Comparison of ENCODE assay signal across 23 cellular contexts in the genomic region with DNA sequence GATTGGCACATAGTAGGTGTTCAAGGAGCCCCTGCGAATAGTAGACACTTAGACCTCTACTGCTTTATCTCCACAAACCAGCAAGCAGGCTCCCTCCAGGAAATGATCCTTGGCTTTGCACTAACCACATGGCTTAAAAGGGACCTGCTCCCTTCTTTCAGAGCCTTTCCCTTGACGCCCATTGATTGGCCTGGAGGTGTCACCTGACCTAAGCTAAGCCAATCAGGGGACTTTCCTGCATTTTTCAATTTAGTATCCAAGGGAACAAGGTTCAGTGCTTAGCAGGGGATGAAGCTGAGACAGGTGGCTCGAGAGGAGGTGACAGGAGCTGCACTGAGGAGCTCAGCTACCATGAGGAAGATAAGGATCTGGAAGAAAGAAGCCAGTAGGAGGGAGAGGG. TPM values are rescaled to one million over a fixed set of nuclear protein-coding genes. Genes with fewer than 3 reads are reported as not detected.
DNase-seq lines count a peak whose midpoint lies in the region; ATAC-seq and TF ChIP-seq lines count a peak whose summit lies in the region.
"Had no signal": no experiment of that assay in that cellular context is flagged by ENCODE, and none has a peak within 500 bp of the region (broad histone marks: within the 10 kb centered on the region; RNA-seq: fewer than 3 reads in every experiment).

No MANE protein-coding gene starts in this region.

- H3K4me3 Mint-ChIP-seq in activated naive CD4-positive, alpha-beta T cell treated with anti-CD3 and anti-CD28 coated beads for 36 hours = no peak overlapping the region
- no peak overlapping the region for H3K4me3 Mint-ChIP-seq in nephron progenitor cell
- H3K4me3 Mint-ChIP-seq: stimulated activated naive CD8-positive, alpha-beta T cell treated with anti-CD3 and anti-CD28 coated beads, Interleukin-15, Interleukin-2, amounts not matched to agents 100 ng/mL and 50 ng/mL, for 24 hours had no signal

- no peaks in the 10 kb centered on the region for H3K9me3 Mint-ChIP-seq in activated naive CD4-positive, alpha-beta T cell treated with anti-CD3 and anti-CD28 coated beads for 36 hours
- peaks cover 8% of the 10 kb centered on the region for H3K9me3 Mint-ChIP-seq in nephron progenitor cell

- H3K27ac Mint-ChIP-seq in activated naive CD4-positive, alpha-beta T cell treated with anti-CD3 and anti-CD28 coated beads for 36 hours = peak overlapping the region; percentile 10
- H3K27ac Mint-ChIP-seq in nephron progenitor cell = no peak overlapping the region
- H3K27ac Mint-ChIP-seq: progenitor cell of endocrine pancreas; stimulated activated naive CD8-positive, alpha-beta T cell treated with anti-CD3 and anti-CD28 coated beads, Interleukin-15, Interleukin-2, amounts not matched to agents 100 ng/mL and 50 ng/mL, for 24 hours had no signal

- no peaks in the 10 kb centered on the region for H3K36me3 ChIP-seq in upper lobe of right lung
- H3K36me3 ChIP-seq: left ventricle myocardium inferior, tibial nerve had no signal

- intact Hi-C loops in activated naive CD4-positive, alpha-beta T cell treated with anti-CD3 and anti-CD28 coated beads for 36 hours (cut with micrococcal nuclease) = no loop called here
- intact Hi-C loops in upper lobe of right lung (cut with DNase I) = no loop called here

- no peaks in the 10 kb centered on the region for H3K36me3 Mint-ChIP-seq in activated naive CD4-positive, alpha-beta T cell treated with anti-CD3 and anti-CD28 coated beads for 36 hours (ENCODE audit: low read depth)
- no peaks in the 10 kb centered on the region for H3K36me3 Mint-ChIP-seq in nephron progenitor cell (ENCODE audit: low read depth)

- H3K27ac ChIP-seq in upper lobe of right lung = no peak overlapping the region
- H3K27ac ChIP-seq: left ventricle myocardium inferior, tibial nerve had no signal

- H3K4me1 ChIP-seq in upper lobe of right lung = no peaks in the 10 kb centered on the region
- H3K4me1 ChIP-seq: left ventricle myocardium inferior, tibial nerve had no signal

- TF ChIP-seq CTCF in upper lobe of right lung (IDR thresholded peaks at IDR 0.05) (no peak), nephron progenitor cell (IDR thresholded peaks at IDR 0.05) (no peak)

- CTCF ChIA-PET in activated naive CD4-positive, alpha-beta T cell treated with anti-CD3 and anti-CD28 coated beads for 36 hours (lab: Charles Lee) = no interaction called here

- H3K4me3 ChIP-seq in Jurkat, Clone E6-1 (ENCODE audit: low read length) = no peak overlapping the region
- H3K4me3 ChIP-seq in upper lobe of right lung = no peak overlapping the region
- H3K4me3 ChIP-seq: left ventricle myocardium inferior, tibial nerve had no signal

- ATAC-seq in upper lobe of right lung = peak; percentile 27
- ATAC-seq: Right ventricle myocardium inferior had no signal

- H3K4me1 Mint-ChIP-seq in activated naive CD4-positive, alpha-beta T cell treated with anti-CD3 and anti-CD28 coated beads for 36 hours (ENCODE audit: low read depth) = no peaks in the 10 kb centered on the region
- H3K4me1 Mint-ChIP-seq in nephron progenitor cell = no peaks in the 10 kb centered on the region

- no peaks in the 10 kb centered on the region for H3K9me3 ChIP-seq in upper lobe of right lung

- DNase-seq in activated naive CD4-positive, alpha-beta T cell treated with anti-CD3 and anti-CD28 coated beads for 36 hours = no peak
- DNase-seq in activated naive CD4-positive, alpha-beta T cell treated with Interleukin-2 at 50 U/mL for 16 hours = no peak
- DNase-seq in Jurkat, Clone E6-1 (ENCODE audit: low read depth, low spot score) = peak; percentile 17
- DNase-seq in SW480 (ENCODE audit: low spot score) (peak; percentile 9), upper lobe of right lung (no peak), nephron progenitor cell (no peak), cerebellum (ENCODE audit: low spot score) (no peak)
- DNase-seq: amniotic stem cell, COR-L47, glutamatergic neuron, HCEC 1CT, left ventricle myocardium inferior, NCI-H1092 treated with DMSO at 0.1 percent for 48 hours, NCI-H446 treated with DMSO at 0.1 percent for 48 hours had no signal

- H3K27me3 ChIP-seq in upper lobe of right lung = no peaks in the 10 kb centered on the region
- H3K27me3 ChIP-seq: tibial nerve had no signal

- H3K27me3 Mint-ChIP-seq in activated naive CD4-positive, alpha-beta T cell treated with anti-CD3 and anti-CD28 coated beads for 36 hours (ENCODE audit: low read depth) = peaks cover 10% of the 10 kb centered on the region
- H3K27me3 Mint-ChIP-seq in nephron progenitor cell (ENCODE audit: low read depth, poor library complexity) = peaks cover 13% of the 10 kb centered on the region
- H3K27me3 Mint-ChIP-seq: progenitor cell of endocrine pancreas had no signal

RNA-seq across cellular contexts. Expression of a gene that starts 52.8 kb away (rescaled TPM):
- total RNA-seq in activated naive CD4-positive, alpha-beta T cell treated with anti-CD3 and anti-CD28 coated beads for 36 hours = not detected
- not detected for polyA plus RNA-seq in Jurkat, Clone E6-1 (2012; ENCODE audit: insufficient read depth, insufficient read length)
- 0.17 TPM for total RNA-seq in upper lobe of right lung
- 0.27 TPM for total RNA-seq in cerebellum
- total RNA-seq: HT1080; left ventricle myocardium inferior; LHCN-M2; progenitor cell of endocrine pancreas; Right ventricle myocardium inferior; skeletal muscle tissue; T-helper 1 cell treated with Interleukin-12 subunit alpha and Interleukin-12 subunit beta and Interleukin-4 antibody, amounts not matched to agents 30 ng/mL and 1 ng/mL, for 36 hours; tibial nerve had no signal
- polyA plus RNA-seq: neural cell had no signal

Comparison
In these comparisons a context has a peak if more than half of its experiments do, and no peak if none do; other contexts are left out.
1. DNase-seq: peak in Jurkat, Clone E6-1 (single experiment) and SW480 (single experiment); none in activated naive CD4-positive, alpha-beta T cell treated with anti-CD3 and anti-CD28 coated beads for 36 hours (single experiment), activated naive CD4-positive, alpha-beta T cell treated with Interleukin-2 at 50 U/mL for 16 hours (single experiment), upper lobe of right lung (single experiment), nephron progenitor cell (single experiment) and cerebellum (single experiment).